In the genomic region with DNA sequence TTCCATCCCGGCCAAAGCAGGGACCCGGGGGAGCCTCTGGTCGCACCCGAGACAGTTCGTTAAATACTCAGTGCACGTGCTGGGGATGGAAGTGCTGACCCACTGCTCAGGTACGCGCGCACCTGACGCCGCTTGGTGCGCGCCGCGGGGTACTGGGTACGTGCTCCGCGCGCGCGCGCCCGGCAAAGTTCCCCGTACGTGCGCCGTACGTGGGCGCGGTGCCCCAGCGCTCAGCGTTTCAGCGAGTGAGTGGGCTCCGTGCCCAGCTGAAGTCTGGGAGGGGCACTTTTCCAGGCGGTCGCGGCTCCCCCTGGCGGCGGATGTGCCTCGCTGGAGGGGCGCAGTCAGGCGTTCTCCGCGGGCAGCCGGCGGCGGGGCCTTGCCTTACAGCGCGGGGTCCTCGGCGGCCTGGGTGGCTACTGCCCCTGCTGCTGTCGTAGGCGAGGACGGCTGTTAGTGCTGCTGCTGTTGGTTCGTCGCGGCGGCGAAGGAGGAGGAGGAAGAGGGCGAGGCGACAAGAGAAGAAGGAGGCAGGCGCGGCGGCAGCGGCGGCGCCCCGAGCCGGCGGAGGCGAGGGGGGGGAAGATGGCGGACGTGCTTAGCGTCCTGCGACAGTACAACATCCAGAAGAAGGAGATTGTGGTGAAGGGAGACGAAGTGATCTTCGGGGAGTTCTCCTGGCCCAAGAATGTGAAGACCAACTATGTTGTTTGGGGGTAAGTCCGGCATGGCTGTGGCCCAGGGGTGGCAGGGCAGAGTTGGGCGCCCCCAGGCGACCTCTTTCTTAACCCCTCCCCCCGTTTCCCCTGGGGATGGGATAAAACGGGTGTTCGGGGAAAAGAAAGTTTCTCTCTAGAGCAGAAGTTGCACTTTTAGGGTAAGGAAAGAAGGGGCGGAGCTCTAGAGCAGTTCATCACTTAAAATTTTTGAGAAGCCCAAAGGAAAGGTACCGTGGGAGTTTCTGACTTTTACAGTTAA, we compare ENCODE assay signal across 1 cellular context.
A peak's percentile ranks its signal among the peaks of the same experiment; 100 is the strongest.
TF ChIP-seq lines count a peak whose summit lies in the region.

A gene (plus strand): TSS at position 416 of the 978 bp plus-strand sequence. CDS start 170 bp downstream, at position 586.

TF ChIP-seq in K562, 482 proteins besides CTCF, POLR2A, EP300 and RAD21 (continued from another document and continues in another):
- TF ChIP-seq, protein P1, sequence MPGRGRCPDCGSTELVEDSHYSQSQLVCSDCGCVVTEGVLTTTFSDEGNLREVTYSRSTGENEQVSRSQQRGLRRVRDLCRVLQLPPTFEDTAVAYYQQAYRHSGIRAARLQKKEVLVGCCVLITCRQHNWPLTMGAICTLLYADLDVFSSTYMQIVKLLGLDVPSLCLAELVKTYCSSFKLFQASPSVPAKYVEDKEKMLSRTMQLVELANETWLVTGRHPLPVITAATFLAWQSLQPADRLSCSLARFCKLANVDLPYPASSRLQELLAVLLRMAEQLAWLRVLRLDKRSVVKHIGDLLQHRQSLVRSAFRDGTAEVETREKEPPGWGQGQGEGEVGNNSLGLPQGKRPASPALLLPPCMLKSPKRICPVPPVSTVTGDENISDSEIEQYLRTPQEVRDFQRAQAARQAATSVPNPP (IDR thresholded peaks at IDR 0.05; ENCODE audit: borderline replicate concordance, insufficient read depth, insufficient read length): no peak
- TF ChIP-seq ZBTB7A (IDR thresholded peaks at IDR 0.05; ENCODE audit: borderline replicate concordance, control insufficient read depth, low read depth, low read length) (peak; percentile 81), IRF2 (CRISPR knock-in tag; IDR thresholded peaks at IDR 0.05) (no peak), RBM22 (IDR thresholded peaks at IDR 0.05; ENCODE audit: low read depth, low read length, poor library complexity, severe bottlenecking) (peak; percentile 81), MCM7 (IDR thresholded peaks at IDR 0.05) (no peak), ZNF12 (CRISPR knock-in tag; IDR thresholded peaks at IDR 0.05) (peak; percentile 74; the same call in 1 of the 2 replicates), GABPB1 (CRISPR knock-in tag; IDR thresholded peaks at IDR 0.05) (peak; percentile 90), HNRNPL (IDR thresholded peaks at IDR 0.05; ENCODE audit: low read depth, low read length) (peak; percentile 100), TAF7 (tag; IDR thresholded peaks at IDR 0.05) (peak; percentile 81), CSDE1 (IDR thresholded peaks at IDR 0.05) (no peak), TARDBP (IDR thresholded peaks at IDR 0.05) (0 out of 2 replicates have a peak, but pooled peaks have one; percentile 71), PHB (CRISPR knock-in tag; IDR thresholded peaks at IDR 0.05) (0 out of 2 replicates have a peak, but pooled peaks have one; percentile 29), PHB2 (IDR thresholded peaks at IDR 0.05; ENCODE audit: low read depth) (no peak), MCM3 (IDR thresholded peaks at IDR 0.05) (no peak), GTF2E2 (tag; IDR thresholded peaks at IDR 0.05) (peak; percentile 78), ZNF445 (CRISPR knock-in tag; IDR thresholded peaks at IDR 0.05; ENCODE audit: low read depth) (no peak)
- TF ChIP-seq, protein P2, sequence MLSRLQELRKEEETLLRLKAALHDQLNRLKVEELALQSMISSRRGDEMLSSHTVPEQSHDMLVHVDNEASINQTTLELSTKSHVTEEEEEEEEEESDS (CRISPR knock-in tag; IDR thresholded peaks at IDR 0.05): no peak
- TF ChIP-seq, protein P3, sequence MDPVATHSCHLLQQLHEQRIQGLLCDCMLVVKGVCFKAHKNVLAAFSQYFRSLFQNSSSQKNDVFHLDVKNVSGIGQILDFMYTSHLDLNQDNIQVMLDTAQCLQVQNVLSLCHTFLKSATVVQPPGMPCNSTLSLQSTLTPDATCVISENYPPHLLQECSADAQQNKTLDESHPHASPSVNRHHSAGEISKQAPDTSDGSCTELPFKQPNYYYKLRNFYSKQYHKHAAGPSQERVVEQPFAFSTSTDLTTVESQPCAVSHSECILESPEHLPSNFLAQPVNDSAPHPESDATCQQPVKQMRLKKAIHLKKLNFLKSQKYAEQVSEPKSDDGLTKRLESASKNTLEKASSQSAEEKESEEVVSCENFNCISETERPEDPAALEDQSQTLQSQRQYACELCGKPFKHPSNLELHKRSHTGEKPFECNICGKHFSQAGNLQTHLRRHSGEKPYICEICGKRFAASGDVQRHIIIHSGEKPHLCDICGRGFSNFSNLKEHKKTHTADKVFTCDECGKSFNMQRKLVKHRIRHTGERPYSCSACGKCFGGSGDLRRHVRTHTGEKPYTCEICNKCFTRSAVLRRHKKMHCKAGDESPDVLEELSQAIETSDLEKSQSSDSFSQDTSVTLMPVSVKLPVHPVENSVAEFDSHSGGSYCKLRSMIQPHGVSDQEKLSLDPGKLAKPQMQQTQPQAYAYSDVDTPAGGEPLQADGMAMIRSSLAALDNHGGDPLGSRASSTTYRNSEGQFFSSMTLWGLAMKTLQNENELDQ (CRISPR knock-in tag; IDR thresholded peaks at IDR 0.05; ENCODE audit: borderline replicate concordance): peak; percentile 83; the same call in 1 of the 2 replicates
- TF ChIP-seq, protein P4, sequence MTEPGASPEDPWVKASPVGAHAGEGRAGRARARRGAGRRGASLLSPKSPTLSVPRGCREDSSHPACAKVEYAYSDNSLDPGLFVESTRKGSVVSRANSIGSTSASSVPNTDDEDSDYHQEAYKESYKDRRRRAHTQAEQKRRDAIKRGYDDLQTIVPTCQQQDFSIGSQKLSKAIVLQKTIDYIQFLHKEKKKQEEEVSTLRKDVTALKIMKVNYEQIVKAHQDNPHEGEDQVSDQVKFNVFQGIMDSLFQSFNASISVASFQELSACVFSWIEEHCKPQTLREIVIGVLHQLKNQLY (CRISPR knock-in tag; conservative IDR thresholded peaks at IDR 0.05): no peak
- TF ChIP-seq, protein P5, sequence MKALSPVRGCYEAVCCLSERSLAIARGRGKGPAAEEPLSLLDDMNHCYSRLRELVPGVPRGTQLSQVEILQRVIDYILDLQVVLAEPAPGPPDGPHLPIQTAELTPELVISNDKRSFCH (CRISPR knock-in tag; IDR thresholded peaks at IDR 0.05): no peak
- TF ChIP-seq, protein P5 (tag; IDR thresholded peaks at IDR 0.05): peak; percentile 90
- TF ChIP-seq, protein P6, sequence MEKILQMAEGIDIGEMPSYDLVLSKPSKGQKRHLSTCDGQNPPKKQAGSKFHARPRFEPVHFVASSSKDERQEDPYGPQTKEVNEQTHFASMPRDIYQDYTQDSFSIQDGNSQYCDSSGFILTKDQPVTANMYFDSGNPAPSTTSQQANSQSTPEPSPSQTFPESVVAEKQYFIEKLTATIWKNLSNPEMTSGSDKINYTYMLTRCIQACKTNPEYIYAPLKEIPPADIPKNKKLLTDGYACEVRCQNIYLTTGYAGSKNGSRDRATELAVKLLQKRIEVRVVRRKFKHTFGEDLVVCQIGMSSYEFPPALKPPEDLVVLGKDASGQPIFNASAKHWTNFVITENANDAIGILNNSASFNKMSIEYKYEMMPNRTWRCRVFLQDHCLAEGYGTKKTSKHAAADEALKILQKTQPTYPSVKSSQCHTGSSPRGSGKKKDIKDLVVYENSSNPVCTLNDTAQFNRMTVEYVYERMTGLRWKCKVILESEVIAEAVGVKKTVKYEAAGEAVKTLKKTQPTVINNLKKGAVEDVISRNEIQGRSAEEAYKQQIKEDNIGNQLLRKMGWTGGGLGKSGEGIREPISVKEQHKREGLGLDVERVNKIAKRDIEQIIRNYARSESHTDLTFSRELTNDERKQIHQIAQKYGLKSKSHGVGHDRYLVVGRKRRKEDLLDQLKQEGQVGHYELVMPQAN (IDR thresholded peaks at IDR 0.05; ENCODE audit: borderline replicate concordance): peak; percentile 83
- TF ChIP-seq, protein P7, sequence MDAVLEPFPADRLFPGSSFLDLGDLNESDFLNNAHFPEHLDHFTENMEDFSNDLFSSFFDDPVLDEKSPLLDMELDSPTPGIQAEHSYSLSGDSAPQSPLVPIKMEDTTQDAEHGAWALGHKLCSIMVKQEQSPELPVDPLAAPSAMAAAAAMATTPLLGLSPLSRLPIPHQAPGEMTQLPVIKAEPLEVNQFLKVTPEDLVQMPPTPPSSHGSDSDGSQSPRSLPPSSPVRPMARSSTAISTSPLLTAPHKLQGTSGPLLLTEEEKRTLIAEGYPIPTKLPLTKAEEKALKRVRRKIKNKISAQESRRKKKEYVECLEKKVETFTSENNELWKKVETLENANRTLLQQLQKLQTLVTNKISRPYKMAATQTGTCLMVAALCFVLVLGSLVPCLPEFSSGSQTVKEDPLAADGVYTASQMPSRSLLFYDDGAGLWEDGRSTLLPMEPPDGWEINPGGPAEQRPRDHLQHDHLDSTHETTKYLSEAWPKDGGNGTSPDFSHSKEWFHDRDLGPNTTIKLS (IDR thresholded peaks at IDR 0.05; ENCODE audit: borderline replicate concordance, low read depth): peak; percentile 77
- TF ChIP-seq, protein P8, sequence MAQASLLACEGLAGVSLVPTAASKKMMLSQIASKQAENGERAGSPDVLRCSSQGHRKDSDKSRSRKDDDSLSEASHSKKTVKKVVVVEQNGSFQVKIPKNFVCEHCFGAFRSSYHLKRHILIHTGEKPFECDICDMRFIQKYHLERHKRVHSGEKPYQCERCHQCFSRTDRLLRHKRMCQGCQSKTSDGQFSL (CRISPR knock-in tag; IDR thresholded peaks at IDR 0.05): peak; percentile 99
- TF ChIP-seq, protein P8 (tag; IDR thresholded peaks at IDR 0.05): peak in 1 of 2 experiments; percentile 92; a peak in 2 of 4 replicates
- TF ChIP-seq, protein P9, sequence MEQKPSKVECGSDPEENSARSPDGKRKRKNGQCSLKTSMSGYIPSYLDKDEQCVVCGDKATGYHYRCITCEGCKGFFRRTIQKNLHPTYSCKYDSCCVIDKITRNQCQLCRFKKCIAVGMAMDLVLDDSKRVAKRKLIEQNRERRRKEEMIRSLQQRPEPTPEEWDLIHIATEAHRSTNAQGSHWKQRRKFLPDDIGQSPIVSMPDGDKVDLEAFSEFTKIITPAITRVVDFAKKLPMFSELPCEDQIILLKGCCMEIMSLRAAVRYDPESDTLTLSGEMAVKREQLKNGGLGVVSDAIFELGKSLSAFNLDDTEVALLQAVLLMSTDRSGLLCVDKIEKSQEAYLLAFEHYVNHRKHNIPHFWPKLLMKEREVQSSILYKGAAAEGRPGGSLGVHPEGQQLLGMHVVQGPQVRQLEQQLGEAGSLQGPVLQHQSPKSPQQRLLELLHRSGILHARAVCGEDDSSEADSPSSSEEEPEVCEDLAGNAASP (IDR thresholded peaks at IDR 0.05): peak; percentile 76
- TF ChIP-seq, protein P10, sequence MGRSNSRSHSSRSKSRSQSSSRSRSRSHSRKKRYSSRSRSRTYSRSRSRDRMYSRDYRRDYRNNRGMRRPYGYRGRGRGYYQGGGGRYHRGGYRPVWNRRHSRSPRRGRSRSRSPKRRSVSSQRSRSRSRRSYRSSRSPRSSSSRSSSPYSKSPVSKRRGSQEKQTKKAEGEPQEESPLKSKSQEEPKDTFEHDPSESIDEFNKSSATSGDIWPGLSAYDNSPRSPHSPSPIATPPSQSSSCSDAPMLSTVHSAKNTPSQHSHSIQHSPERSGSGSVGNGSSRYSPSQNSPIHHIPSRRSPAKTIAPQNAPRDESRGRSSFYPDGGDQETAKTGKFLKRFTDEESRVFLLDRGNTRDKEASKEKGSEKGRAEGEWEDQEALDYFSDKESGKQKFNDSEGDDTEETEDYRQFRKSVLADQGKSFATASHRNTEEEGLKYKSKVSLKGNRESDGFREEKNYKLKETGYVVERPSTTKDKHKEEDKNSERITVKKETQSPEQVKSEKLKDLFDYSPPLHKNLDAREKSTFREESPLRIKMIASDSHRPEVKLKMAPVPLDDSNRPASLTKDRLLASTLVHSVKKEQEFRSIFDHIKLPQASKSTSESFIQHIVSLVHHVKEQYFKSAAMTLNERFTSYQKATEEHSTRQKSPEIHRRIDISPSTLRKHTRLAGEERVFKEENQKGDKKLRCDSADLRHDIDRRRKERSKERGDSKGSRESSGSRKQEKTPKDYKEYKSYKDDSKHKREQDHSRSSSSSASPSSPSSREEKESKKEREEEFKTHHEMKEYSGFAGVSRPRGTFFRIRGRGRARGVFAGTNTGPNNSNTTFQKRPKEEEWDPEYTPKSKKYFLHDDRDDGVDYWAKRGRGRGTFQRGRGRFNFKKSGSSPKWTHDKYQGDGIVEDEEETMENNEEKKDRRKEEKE (IDR thresholded peaks at IDR 0.05; ENCODE audit: borderline replicate concordance in 1 of 2, control insufficient read depth in 1 of 2, low read depth in 2 of 2, low read length in 1 of 2): peak in 1 of 2 experiments; percentile 89; a peak in 2 of 4 replicates
- TF ChIP-seq, protein P11, sequence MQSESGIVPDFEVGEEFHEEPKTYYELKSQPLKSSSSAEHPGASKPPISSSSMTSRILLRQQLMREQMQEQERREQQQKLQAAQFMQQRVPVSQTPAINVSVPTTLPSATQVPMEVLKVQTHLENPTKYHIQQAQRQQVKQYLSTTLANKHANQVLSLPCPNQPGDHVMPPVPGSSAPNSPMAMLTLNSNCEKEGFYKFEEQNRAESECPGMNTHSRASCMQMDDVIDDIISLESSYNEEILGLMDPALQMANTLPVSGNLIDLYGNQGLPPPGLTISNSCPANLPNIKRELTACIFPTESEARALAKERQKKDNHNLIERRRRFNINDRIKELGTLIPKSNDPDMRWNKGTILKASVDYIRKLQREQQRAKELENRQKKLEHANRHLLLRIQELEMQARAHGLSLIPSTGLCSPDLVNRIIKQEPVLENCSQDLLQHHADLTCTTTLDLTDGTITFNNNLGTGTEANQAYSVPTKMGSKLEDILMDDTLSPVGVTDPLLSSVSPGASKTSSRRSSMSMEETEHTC (IDR thresholded peaks at IDR 0.05): peak; percentile 22; the same call in 1 of the 2 replicates
- TF ChIP-seq, protein P12, sequence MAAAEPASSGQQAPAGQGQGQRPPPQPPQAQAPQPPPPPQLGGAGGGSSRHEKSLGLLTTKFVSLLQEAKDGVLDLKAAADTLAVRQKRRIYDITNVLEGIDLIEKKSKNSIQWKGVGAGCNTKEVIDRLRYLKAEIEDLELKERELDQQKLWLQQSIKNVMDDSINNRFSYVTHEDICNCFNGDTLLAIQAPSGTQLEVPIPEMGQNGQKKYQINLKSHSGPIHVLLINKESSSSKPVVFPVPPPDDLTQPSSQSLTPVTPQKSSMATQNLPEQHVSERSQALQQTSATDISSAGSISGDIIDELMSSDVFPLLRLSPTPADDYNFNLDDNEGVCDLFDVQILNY (CRISPR knock-in tag; IDR thresholded peaks at IDR 0.05): peak; percentile 74
- TF ChIP-seq, protein P13, sequence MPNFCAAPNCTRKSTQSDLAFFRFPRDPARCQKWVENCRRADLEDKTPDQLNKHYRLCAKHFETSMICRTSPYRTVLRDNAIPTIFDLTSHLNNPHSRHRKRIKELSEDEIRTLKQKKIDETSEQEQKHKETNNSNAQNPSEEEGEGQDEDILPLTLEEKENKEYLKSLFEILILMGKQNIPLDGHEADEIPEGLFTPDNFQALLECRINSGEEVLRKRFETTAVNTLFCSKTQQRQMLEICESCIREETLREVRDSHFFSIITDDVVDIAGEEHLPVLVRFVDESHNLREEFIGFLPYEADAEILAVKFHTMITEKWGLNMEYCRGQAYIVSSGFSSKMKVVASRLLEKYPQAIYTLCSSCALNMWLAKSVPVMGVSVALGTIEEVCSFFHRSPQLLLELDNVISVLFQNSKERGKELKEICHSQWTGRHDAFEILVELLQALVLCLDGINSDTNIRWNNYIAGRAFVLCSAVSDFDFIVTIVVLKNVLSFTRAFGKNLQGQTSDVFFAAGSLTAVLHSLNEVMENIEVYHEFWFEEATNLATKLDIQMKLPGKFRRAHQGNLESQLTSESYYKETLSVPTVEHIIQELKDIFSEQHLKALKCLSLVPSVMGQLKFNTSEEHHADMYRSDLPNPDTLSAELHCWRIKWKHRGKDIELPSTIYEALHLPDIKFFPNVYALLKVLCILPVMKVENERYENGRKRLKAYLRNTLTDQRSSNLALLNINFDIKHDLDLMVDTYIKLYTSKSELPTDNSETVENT (CRISPR knock-in tag; IDR thresholded peaks at IDR 0.05): 0 out of 2 replicates have a peak, but pooled peaks have one; percentile 67
